Comparison of ENCODE assay signal across 21 cellular contexts in the genomic region with DNA sequence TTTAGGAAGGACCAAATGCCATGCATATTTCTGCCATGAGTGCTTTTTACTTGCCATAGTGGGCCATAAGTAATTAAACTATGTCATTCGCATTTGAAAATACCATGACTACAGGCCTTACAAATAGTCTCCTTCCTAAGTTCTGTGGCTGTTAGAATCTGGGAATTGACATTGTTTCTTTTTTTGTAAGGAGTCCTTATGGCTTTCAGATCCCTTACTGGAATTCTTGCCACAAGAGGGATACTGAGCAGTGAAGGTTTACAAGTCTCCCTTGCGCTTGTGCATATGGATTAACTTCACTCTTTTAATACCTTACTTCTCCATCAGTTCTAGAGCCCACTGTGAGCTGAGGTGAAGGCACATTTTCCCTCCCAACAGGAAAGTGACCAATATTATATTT.
DNase-seq lines count a peak whose midpoint lies in the region; ATAC-seq and TF ChIP-seq lines count a peak whose summit lies in the region.
"Had no signal": no experiment of that assay in that cellular context is flagged by ENCODE, and none has a peak within 500 bp of the region (broad histone marks: within the 10 kb centered on the region; RNA-seq: fewer than 3 reads in every experiment).

No MANE protein-coding gene starts in this region.

- no peak overlapping the region for H3K4me2 ChIP-seq in neural progenitor cell
- H3K4me2 ChIP-seq: SK-N-SH had no signal

- CTCF ChIA-PET in WTC11 (lab: Charles Lee), result interaction anchor here (0.8 kb wide), 1 partner anchor 11 kb away, joined by 4 read pairs; no protein-coding TSS in a partner anchor

- H3K36me3 Mint-ChIP-seq in WTC11 (peaks cover 5% of the 10 kb centered on the region; the same call in 1 of the 2 replicates), neural progenitor cell (no peaks in the 10 kb centered on the region)
- no peaks in the 10 kb centered on the region for H3K36me3 Mint-ChIP-seq in activated T-helper 2 cell treated with anti-CD3 and anti-CD28 coated beads, Interferon-gamma antibody, Interleukin-2, Interleukin-4, amounts not matched to agents 10 μg/mL and 5 μg/mL and 100 μg/mL, durations not matched to agents 14 hours and 24 hours and 36 hours (ENCODE audit: low read depth)
- H3K36me3 Mint-ChIP-seq: IgD-negative memory B cell had no signal

- ATAC-seq in WTC11, result peak; percentile 76

- H3K79me2 ChIP-seq in neural progenitor cell (ENCODE audit: low read depth), result no peaks in the 10 kb centered on the region

- H3K4me1 Mint-ChIP-seq in WTC11, result peaks cover 13% of the 10 kb centered on the region
- H3K4me1 Mint-ChIP-seq in neural progenitor cell, result peaks cover 2% of the 10 kb centered on the region
- H3K4me1 Mint-ChIP-seq in activated T-helper 2 cell treated with anti-CD3 and anti-CD28 coated beads, Interferon-gamma antibody, Interleukin-2, Interleukin-4, amounts not matched to agents 10 μg/mL and 5 μg/mL and 100 μg/mL, durations not matched to agents 14 hours and 24 hours and 36 hours (ENCODE audit: low read depth), result no peaks in the 10 kb centered on the region
- H3K4me1 Mint-ChIP-seq: IgD-negative memory B cell had no signal

- DNase-seq in Caki2 (ENCODE audit: low read depth) (peak; percentile 2), WTC11 (ENCODE audit: low spot score) (no peak), iPS DF 4.7 (ENCODE audit: extremely low read depth, low spot score) (peak; percentile 19), neural progenitor cell (ENCODE audit: low spot score) (peak; percentile 27), midbrain (lab: John Stamatoyannopoulos, UW) (no peak), dermis blood vessel endothelial cell (no peak), cerebellar nuclear complex (lab: John Stamatoyannopoulos, UW) (no peak)
- DNase-seq in activated T-helper 2 cell treated with anti-CD3 and anti-CD28 coated beads, Interferon-gamma antibody, Interleukin-2, Interleukin-4, amounts not matched to agents 10 μg/mL and 5 μg/mL and 100 μg/mL, durations not matched to agents 14 hours and 24 hours and 36 hours (ENCODE audit: low spot score), result no peak
- DNase-seq: AML-193, DMS79 treated with DMSO at 0.1 percent for 48 hours, Kasumi-1, MG63, NCI-H1048, NCI-H1436 treated with DMSO at 0.1 percent for 48 hours, NCI-H2029 treated with DMSO at 0.1 percent for 48 hours, Right ventricle myocardium superior, SK-N-SH had no signal

- no peak overlapping the region for H3K4me3 Mint-ChIP-seq in WTC11
- H3K4me3 Mint-ChIP-seq in neural progenitor cell, result no peak overlapping the region
- H3K4me3 Mint-ChIP-seq in activated T-helper 2 cell treated with anti-CD3 and anti-CD28 coated beads, Interferon-gamma antibody, Interleukin-2, Interleukin-4, amounts not matched to agents 10 μg/mL and 5 μg/mL and 100 μg/mL, durations not matched to agents 14 hours and 24 hours and 36 hours (ENCODE audit: low read depth), result no peak overlapping the region
- H3K4me3 Mint-ChIP-seq: IgD-negative memory B cell had no signal

- H3K27ac Mint-ChIP-seq in WTC11 (no peak overlapping the region), neural progenitor cell (no peak overlapping the region)
- no peak overlapping the region for H3K27ac Mint-ChIP-seq in activated T-helper 2 cell treated with anti-CD3 and anti-CD28 coated beads, Interferon-gamma antibody, Interleukin-2, Interleukin-4, amounts not matched to agents 10 μg/mL and 5 μg/mL and 100 μg/mL, durations not matched to agents 14 hours and 24 hours and 36 hours
- H3K27ac Mint-ChIP-seq: IgD-negative memory B cell had no signal

- H3K27me3 Mint-ChIP-seq in WTC11 (ENCODE audit: low read depth) (no peaks in the 10 kb centered on the region), neural progenitor cell (ENCODE audit: insufficient read depth, low read depth) (no peaks in the 10 kb centered on the region)
- no peaks in the 10 kb centered on the region for H3K27me3 Mint-ChIP-seq in activated T-helper 2 cell treated with anti-CD3 and anti-CD28 coated beads, Interferon-gamma antibody, Interleukin-2, Interleukin-4, amounts not matched to agents 10 μg/mL and 5 μg/mL and 100 μg/mL, durations not matched to agents 14 hours and 24 hours and 36 hours (ENCODE audit: low read depth)

- H3K27me3 ChIP-seq in neural progenitor cell, result no peaks in the 10 kb centered on the region
- H3K27me3 ChIP-seq: MG63 had no signal

- H2AFZ ChIP-seq in neural progenitor cell (replicated peaks), result no peak overlapping the region

- POLR2A ChIA-PET in WTC11 (lab: Charles Lee), result interaction anchor here (0.5 kb wide), 1 partner anchor 41 kb away, joined by 3 read pairs; no protein-coding TSS in a partner anchor

- in situ Hi-C loops in Caki2 (cut with HindIII; ENCODE audit: low pct_unique_long_range_greater_than_20kb, low sequenced_read_pairs), result no loop called here

- no peak overlapping the region for H3K4me3 ChIP-seq in neural progenitor cell
- H3K4me3 ChIP-seq: MG63 had no signal

- intact Hi-C loops in activated T-helper 2 cell treated with anti-CD3 and anti-CD28 coated beads, Interferon-gamma antibody, Interleukin-2, Interleukin-4, amounts not matched to agents 10 μg/mL and 5 μg/mL and 100 μg/mL, durations not matched to agents 14 hours and 24 hours and 36 hours (cut with micrococcal nuclease), result no loop called here

- no peak overlapping the region for H3K27ac ChIP-seq in neural progenitor cell
- H3K27ac ChIP-seq: 22Rv1, C4-2B, HL-60 had no signal

- no peaks in the 10 kb centered on the region for H4K20me1 ChIP-seq in neural progenitor cell (ENCODE audit: low read depth)

- H3K9me3 ChIP-seq in neural progenitor cell (ENCODE audit: low read depth), result no peaks in the 10 kb centered on the region
- H3K9me3 ChIP-seq: MG63, SK-N-SH had no signal

- H3K4me1 ChIP-seq in neural progenitor cell, result no peaks in the 10 kb centered on the region

- H3K36me3 ChIP-seq in neural progenitor cell, result no peaks in the 10 kb centered on the region
- H3K36me3 ChIP-seq: MG63 had no signal

- H3K9me3 Mint-ChIP-seq in WTC11 (peaks cover 3% of the 10 kb centered on the region), neural progenitor cell (no peaks in the 10 kb centered on the region)
- H3K9me3 Mint-ChIP-seq in activated T-helper 2 cell treated with anti-CD3 and anti-CD28 coated beads, Interferon-gamma antibody, Interleukin-2, Interleukin-4, amounts not matched to agents 10 μg/mL and 5 μg/mL and 100 μg/mL, durations not matched to agents 14 hours and 24 hours and 36 hours, result peaks cover 11% of the 10 kb centered on the region

- no peaks in the 10 kb centered on the region for H3F3A ChIP-seq in neural progenitor cell (ENCODE audit: low read depth)

- H3K9ac ChIP-seq in neural progenitor cell, result no peak overlapping the region
- H3K9ac ChIP-seq: SK-N-SH had no signal

- no peak for TF ChIP-seq CTCF in WTC11 (IDR thresholded peaks at IDR 0.05)
- TF ChIP-seq CTCF in neural progenitor cell (IDR thresholded peaks at IDR 0.05), result peak; percentile 50

TF ChIP-seq in WTC11, 78 proteins besides CTCF, POLR2A, EP300 and RAD21:
- TF ChIP-seq, protein P1, sequence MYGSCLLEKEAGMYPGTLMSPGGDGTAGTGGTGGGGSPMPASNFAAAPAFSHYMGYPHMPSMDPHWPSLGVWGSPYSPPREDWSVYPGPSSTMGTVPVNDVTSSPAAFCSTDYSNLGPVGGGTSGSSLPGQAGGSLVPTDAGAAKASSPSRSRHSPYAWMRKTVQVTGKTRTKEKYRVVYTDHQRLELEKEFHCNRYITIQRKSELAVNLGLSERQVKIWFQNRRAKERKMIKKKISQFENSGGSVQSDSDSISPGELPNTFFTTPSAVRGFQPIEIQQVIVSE (CRISPR knock-in tag; IDR thresholded peaks at IDR 0.05; ENCODE audit: borderline replicate concordance), result no peak
- TF ChIP-seq TEAD4 (CRISPR knock-in tag; IDR thresholded peaks at IDR 0.05), result peak; percentile 33; the same call in 1 of the 2 replicates
TF ChIP-seq in WTC11: peak in this region for 1.

Comparison
In these comparisons a context has a peak if more than half of its experiments do, and no peak if none do; other contexts are left out.
1. DNase-seq: peak in Caki2 (single experiment), iPS DF 4.7 (single experiment) and neural progenitor cell (single experiment); none in WTC11 (single experiment), midbrain (single experiment), dermis blood vessel endothelial cell (single experiment), activated T-helper 2 cell treated with anti-CD3 and anti-CD28 coated beads, Interferon-gamma antibody, Interleukin-2, Interleukin-4, amounts not matched to agents 10 μg/mL and 5 μg/mL and 100 μg/mL, durations not matched to agents 14 hours and 24 hours and 36 hours (single experiment) and cerebellar nuclear complex (0 of 2).